ENCODE assay signal across 1 cellular context in genomic region chr17:61534414-61534813, GRCh38.
TF ChIP-seq lines count a peak whose summit lies in the region.

No MANE protein-coding gene starts in this region.

TF ChIP-seq in K562, 482 proteins besides CTCF, POLR2A, EP300 and RAD21:
- no peak for TF ChIP-seq STAT6 (CRISPR knock-in tag; IDR thresholded peaks at IDR 0.05)
- no peak for TF ChIP-seq ZFP91 (CRISPR knock-in tag; IDR thresholded peaks at IDR 0.05)
- peak; percentile 18 for TF ChIP-seq EWSR1 (IDR thresholded peaks at IDR 0.05; ENCODE audit: borderline replicate concordance, low read depth, partially characterized antibody)
- TF ChIP-seq TSHZ1 (CRISPR knock-in tag; IDR thresholded peaks at IDR 0.05), result no peak
- TF ChIP-seq ARID3A (IDR thresholded peaks at IDR 0.05; ENCODE audit: borderline replicate concordance, low read depth, low read length), result no peak
- TF ChIP-seq ZBTB11 (CRISPR knock-in tag; IDR thresholded peaks at IDR 0.05), result peak in 1 of 3 experiments; percentile 84; a peak in 1 of 6 replicates
- TF ChIP-seq ZNF639 (CRISPR knock-in tag; conservative IDR thresholded peaks at IDR 0.05 in 1 of 2, IDR thresholded peaks at IDR 0.05 in 1 of 2), result no peak
- no peak for TF ChIP-seq NR1H2 (CRISPR knock-in tag; IDR thresholded peaks at IDR 0.05)
- no peak for TF ChIP-seq MBD1 (CRISPR knock-in tag; IDR thresholded peaks at IDR 0.05)
